Comparison of ENCODE assay signal across 28 cellular contexts in genomic region chr3:550481-550880, GRCh38.
"Had no signal": no experiment of that assay in that cellular context is flagged by ENCODE, and none has a peak within 500 bp of the region (broad histone marks: within the 10 kb centered on the region; RNA-seq: fewer than 3 reads in every experiment).

No MANE protein-coding gene starts in this region.

- H3K9me3 Mint-ChIP-seq: activated CD4-positive, alpha-beta T cell treated with anti-CD3 and anti-CD28 coated beads, Interleukin-2, amount 10 ng/mL, durations not matched to agents 7 days and 5 days had no signal

- H3K36me3 ChIP-seq: adrenal gland, SJSA1 had no signal

- H3K27ac Mint-ChIP-seq: activated CD4-positive, alpha-beta memory T cell treated with anti-CD3 and anti-CD28 coated beads for 36 hours; activated CD4-positive, alpha-beta T cell treated with anti-CD3 and anti-CD28 coated beads, Interleukin-2, amount 10 ng/mL, durations not matched to agents 7 days and 5 days; activated naive CD8-positive, alpha-beta T cell treated with anti-CD3 and anti-CD28 coated beads, Interleukin-2, amount 10 ng/mL, durations not matched to agents 7 days and 5 days; activated T-cell treated with anti-CD3 and anti-CD28 coated beads, Interleukin-2, amount 50 U/mL, for 72 hours; activated T-helper 2 cell treated with anti-CD3 and anti-CD28 coated beads, Interferon-gamma antibody, Interleukin-2, Interleukin-4, amounts not matched to agents 10 μg/mL and 5 μg/mL and 100 μg/mL, durations not matched to agents 14 hours and 24 hours and 36 hours; T-helper 1 cell treated with Interleukin-12 subunit alpha and Interleukin-12 subunit beta and Interleukin-4 antibody, amounts not matched to agents 30 μg/mL and 1 μg/mL, for 36 hours had no signal

- H3K9me3 ChIP-seq: adrenal gland, SJSA1 had no signal

- H3K4me1 ChIP-seq: adrenal gland, SJSA1 had no signal

- ATAC-seq: activated T-cell treated with anti-CD3 and anti-CD28 coated beads, Interleukin-2, amount 50 U/mL, for 72 hours; Panc1; SK-N-SH treated with all-trans-retinoic acid at 6 μM for 48 hours had no signal

- H3K27me3 ChIP-seq: adrenal gland, SJSA1 had no signal

- H3K4me3 Mint-ChIP-seq: activated CD4-positive, alpha-beta memory T cell treated with anti-CD3 and anti-CD28 coated beads for 36 hours; activated CD4-positive, alpha-beta T cell treated with anti-CD3 and anti-CD28 coated beads, Interleukin-2, amount 10 ng/mL, durations not matched to agents 7 days and 5 days; activated naive CD8-positive, alpha-beta T cell treated with anti-CD3 and anti-CD28 coated beads, Interleukin-2, amount 10 ng/mL, durations not matched to agents 7 days and 5 days; activated T-cell treated with anti-CD3 and anti-CD28 coated beads, Interleukin-2, amount 50 U/mL, for 72 hours; T-helper 1 cell treated with Interleukin-12 subunit alpha and Interleukin-12 subunit beta and Interleukin-4 antibody, amounts not matched to agents 30 μg/mL and 1 μg/mL, for 36 hours had no signal

- H3K4me1 Mint-ChIP-seq: activated CD4-positive, alpha-beta T cell treated with anti-CD3 and anti-CD28 coated beads, Interleukin-2, amount 10 ng/mL, durations not matched to agents 7 days and 5 days; activated naive CD8-positive, alpha-beta T cell treated with anti-CD3 and anti-CD28 coated beads, Interleukin-2, amount 10 ng/mL, durations not matched to agents 7 days and 5 days had no signal

- H3K27me3 Mint-ChIP-seq: activated CD4-positive, alpha-beta memory T cell treated with anti-CD3 and anti-CD28 coated beads for 36 hours; activated CD4-positive, alpha-beta T cell treated with anti-CD3 and anti-CD28 coated beads, Interleukin-2, amount 10 ng/mL, durations not matched to agents 7 days and 5 days; activated naive CD8-positive, alpha-beta T cell treated with anti-CD3 and anti-CD28 coated beads, Interleukin-2, amount 10 ng/mL, durations not matched to agents 7 days and 5 days had no signal

- H3K27ac ChIP-seq: adrenal gland, coronary artery, RWPE1, SJSA1 had no signal

- DNase-seq: activated CD4-positive, alpha-beta memory T cell treated with anti-CD3 and anti-CD28 coated beads for 36 hours; activated CD4-positive, alpha-beta T cell treated with anti-CD3 and anti-CD28 coated beads, Interleukin-2, amount 10 ng/mL, durations not matched to agents 7 days and 5 days; activated CD4-positive, CD25-positive, alpha-beta regulatory T cell; activated CD8-positive, alpha-beta memory T cell treated with anti-CD3 and anti-CD28 coated beads for 24 hours; activated gamma-delta T cell treated with Interleukin-2 at 50 U/mL for 16 hours; activated naive CD4-positive, alpha-beta T cell treated with anti-CD3 and anti-CD28 coated beads, Interleukin-2, amount 50 U/mL, for 16 hours; activated naive CD8-positive, alpha-beta T cell treated with anti-CD3 and anti-CD28 coated beads, Interleukin-2, amount 10 ng/mL, durations not matched to agents 7 days and 5 days; activated T-cell treated with anti-CD3 and anti-CD28 coated beads for 4 hours; activated T-cell treated with anti-CD3 and anti-CD28 coated beads, Interleukin-2, amount 50 U/mL, for 72 hours; adrenal gland; anterior cingulate cortex; Karpas-422; MM.1S; NCI-H1105; NCI-H1436; NCI-H187 treated with DMSO at 0.1 percent for 48 hours; NCI-H2081 treated with DMSO at 0.1 percent for 48 hours; NCI-H226; NK-92 treated with Interleukin-12 subunit alpha and Interleukin-12 subunit beta, amount 100 ng/mL, for 24 hours; OCI-M1; Right ventricle myocardium superior had no signal

- H3K36me3 Mint-ChIP-seq: activated CD4-positive, alpha-beta memory T cell treated with anti-CD3 and anti-CD28 coated beads for 36 hours; activated naive CD8-positive, alpha-beta T cell treated with anti-CD3 and anti-CD28 coated beads, Interleukin-2, amount 10 ng/mL, durations not matched to agents 7 days and 5 days had no signal

- H3K4me3 ChIP-seq: adrenal gland, coronary artery, SJSA1 had no signal
